ENCODE assay signal across 8 cellular contexts in genomic region chr9:15295761-15296405, GRCh38. TPM values are rescaled to one million over a fixed set of nuclear protein-coding genes. Genes with fewer than 3 reads are reported as not detected.
A peak's percentile ranks its signal among the peaks of the same experiment; 100 is the strongest.
DNase-seq lines count a peak whose midpoint lies in the region; ATAC-seq and TF ChIP-seq lines count a peak whose summit lies in the region.

No MANE protein-coding gene starts in this region.

- peak overlapping the region; percentile 11 for H3K27ac ChIP-seq in HUES48 (ENCODE audit: low read depth, low read length)

- no peak overlapping the region for H3K4me3 ChIP-seq in HUES48 (ENCODE audit: low read depth, low read length)

- ATAC-seq in Right ventricle myocardium inferior = peak; percentile 36
- peak; percentile 16 for ATAC-seq in activated naive CD8-positive, alpha-beta T cell treated with anti-CD3 and anti-CD28 coated beads, Interleukin-2, amount 50 U/mL, for 24 hours
- ATAC-seq in stimulated activated naive B cell treated with anti-CD40 and anti-IgM and Interleukin-4, amounts not matched to agents 10 μg/mL and 1 μg/mL and 100 μg/mL, for 72 hours (replicated peaks) = peak; percentile 66 to 74

- H3K9me3 Mint-ChIP-seq in activated naive CD8-positive, alpha-beta T cell treated with anti-CD3 and anti-CD28 coated beads, Interleukin-2, amount 50 U/mL, for 24 hours = peaks cover 10% of the 10 kb centered on the region
- no peaks in the 10 kb centered on the region for H3K9me3 Mint-ChIP-seq in immature natural killer cell
- peaks cover 11 to 12% of the 10 kb centered on the region in 2 donors for H3K9me3 Mint-ChIP-seq in stimulated activated naive B cell treated with anti-CD40 and anti-IgM and Interleukin-4, amounts not matched to agents 10 μg/mL and 1 μg/mL and 100 μg/mL, for 72 hours
- no peaks in the 10 kb centered on the region for H3K9me3 Mint-ChIP-seq in endothelial cell (ENCODE audit: unreplicated experiment)

- H3K27me3 Mint-ChIP-seq in activated naive CD8-positive, alpha-beta T cell treated with anti-CD3 and anti-CD28 coated beads, Interleukin-2, amount 50 U/mL, for 24 hours = no peaks in the 10 kb centered on the region
- H3K27me3 Mint-ChIP-seq in immature natural killer cell (ENCODE audit: low read depth in 3 of 3) (peaks cover 0 to 3% (median 0%) of the 10 kb centered on the region in 3 donors), endothelial cell (ENCODE audit: unreplicated experiment) (peaks cover 7% of the 10 kb centered on the region)
- H3K27me3 Mint-ChIP-seq in stimulated activated naive B cell treated with anti-CD40 and anti-IgM and Interleukin-4, amounts not matched to agents 10 μg/mL and 1 μg/mL and 100 μg/mL, for 72 hours = no peaks in the 10 kb centered on the region

- peak overlapping the region; percentile 96 for H3K27ac Mint-ChIP-seq in activated naive CD8-positive, alpha-beta T cell treated with anti-CD3 and anti-CD28 coated beads, Interleukin-2, amount 50 U/mL, for 24 hours
- H3K27ac Mint-ChIP-seq in immature natural killer cell (peak overlapping the region; percentile 94 to 99 (median 98)), endothelial cell (ENCODE audit: unreplicated experiment) (no peak overlapping the region)
- peak overlapping the region; percentile 88 for H3K27ac Mint-ChIP-seq in stimulated activated naive B cell treated with anti-CD40 and anti-IgM and Interleukin-4, amounts not matched to agents 10 μg/mL and 1 μg/mL and 100 μg/mL, for 72 hours

- DNase-seq in Right ventricle myocardium inferior (ENCODE audit: missing footprints) (no peak), cardiac septum (ENCODE audit: low spot score) (no peak), immature natural killer cell (peak; percentile 65 to 70 (median 66)), NCI-H446 treated with DMSO at 0.1 percent for 48 hours (lab: John Stamatoyannopoulos, UW) (no peak), endothelial cell (ENCODE audit: low spot score) (no peak)
- no peak for DNase-seq in activated naive CD8-positive, alpha-beta T cell treated with anti-CD3 and anti-CD28 coated beads, Interleukin-2, amount 50 U/mL, for 24 hours
- no peak for DNase-seq in stimulated activated naive B cell treated with anti-CD40 and anti-IgM and Interleukin-4, amounts not matched to agents 10 μg/mL and 1 μg/mL and 100 μg/mL, for 72 hours

- no peak overlapping the region for H3K9ac ChIP-seq in HUES48 (ENCODE audit: low read depth, low read length)

- H3K36me3 Mint-ChIP-seq in activated naive CD8-positive, alpha-beta T cell treated with anti-CD3 and anti-CD28 coated beads, Interleukin-2, amount 50 U/mL, for 24 hours (ENCODE audit: low read depth) = peaks cover 37% of the 10 kb centered on the region
- H3K36me3 Mint-ChIP-seq in immature natural killer cell = peaks cover 2 to 4% (median 4%) of the 10 kb centered on the region in 3 donors
- H3K36me3 Mint-ChIP-seq in stimulated activated naive B cell treated with anti-CD40 and anti-IgM and Interleukin-4, amounts not matched to agents 10 μg/mL and 1 μg/mL and 100 μg/mL, for 72 hours = peaks cover 9 to 18% of the 10 kb centered on the region in 2 donors
- H3K36me3 Mint-ChIP-seq in endothelial cell (ENCODE audit: low read depth, unreplicated experiment) = peaks cover 24% of the 10 kb centered on the region

- no peaks in the 10 kb centered on the region for H3K27me3 ChIP-seq in HUES48 (ENCODE audit: control insufficient read depth, insufficient read depth, low read length)

- peaks cover 24% of the 10 kb centered on the region for H3K4me1 ChIP-seq in HUES48 (ENCODE audit: control insufficient read depth, insufficient read depth, low read length)

- H3K4me3 Mint-ChIP-seq in activated naive CD8-positive, alpha-beta T cell treated with anti-CD3 and anti-CD28 coated beads, Interleukin-2, amount 50 U/mL, for 24 hours = peak overlapping the region; percentile 80
- H3K4me3 Mint-ChIP-seq in immature natural killer cell = peak overlapping the region; percentile 77 to 90 (median 83)
- peak overlapping the region; percentile 68 to 72 for H3K4me3 Mint-ChIP-seq in stimulated activated naive B cell treated with anti-CD40 and anti-IgM and Interleukin-4, amounts not matched to agents 10 μg/mL and 1 μg/mL and 100 μg/mL, for 72 hours
- no peak overlapping the region for H3K4me3 Mint-ChIP-seq in endothelial cell (ENCODE audit: unreplicated experiment)

- peaks cover 89% of the 10 kb centered on the region for H3K4me1 Mint-ChIP-seq in activated naive CD8-positive, alpha-beta T cell treated with anti-CD3 and anti-CD28 coated beads, Interleukin-2, amount 50 U/mL, for 24 hours
- peaks cover 88 to 89% of the 10 kb centered on the region in 2 donors for H3K4me1 Mint-ChIP-seq in immature natural killer cell
- peaks cover 31 to 60% of the 10 kb centered on the region in 2 donors for H3K4me1 Mint-ChIP-seq in stimulated activated naive B cell treated with anti-CD40 and anti-IgM and Interleukin-4, amounts not matched to agents 10 μg/mL and 1 μg/mL and 100 μg/mL, for 72 hours
- H3K4me1 Mint-ChIP-seq in endothelial cell (ENCODE audit: unreplicated experiment) = peaks cover 44% of the 10 kb centered on the region

- no peaks in the 10 kb centered on the region for H3K9me3 ChIP-seq in HUES48 (ENCODE audit: control insufficient read depth, insufficient read depth, low read length)

- TF ChIP-seq CTCF in endothelial cell (IDR thresholded peaks at IDR 0.05; ENCODE audit: unreplicated experiment) = no peak

- intact Hi-C loops in Right ventricle myocardium inferior (cut with DNase I) = loop anchor here (5.0 kb wide), 1 partner anchor 256 kb away; the partner anchor contains the start of gene CCDC171
- intact Hi-C loops in cardiac septum (cut with DNase I) = no loop called here

- no peaks in the 10 kb centered on the region for H3K36me3 ChIP-seq in HUES48 (ENCODE audit: control insufficient read depth, insufficient read depth, low read length)

RNA-seq across cellular contexts. Expression of gene TTC39B, which starts 11.1 kb away (rescaled TPM):
- total RNA-seq in Right ventricle myocardium inferior (1.9 TPM), cardiac septum (3.2 TPM), endothelial cell (ENCODE audit: unreplicated experiment) (10.3 TPM)
- 10 to 100 TPM in 1 of 3 donors, 1 to 10 TPM in 2; 3.8 to 10.4 (median 7.9) TPM for polyA plus RNA-seq in immature natural killer cell

Comparison
In these comparisons a context has a peak if more than half of its experiments do, and no peak if none do; other contexts are left out.
1. ATAC-seq: peak in every context shown above with its lines; median percentile 70 in stimulated activated naive B cell treated with anti-CD40 and anti-IgM and Interleukin-4, amounts not matched to agents 10 μg/mL and 1 μg/mL and 100 μg/mL, for 72 hours; 36 in Right ventricle myocardium inferior; 16 in activated naive CD8-positive, alpha-beta T cell treated with anti-CD3 and anti-CD28 coated beads, Interleukin-2, amount 50 U/mL, for 24 hours.
2. DNase-seq: peak in immature natural killer cell (3 of 3); none in Right ventricle myocardium inferior (single experiment), cardiac septum (single experiment), activated naive CD8-positive, alpha-beta T cell treated with anti-CD3 and anti-CD28 coated beads, Interleukin-2, amount 50 U/mL, for 24 hours (single experiment), stimulated activated naive B cell treated with anti-CD40 and anti-IgM and Interleukin-4, amounts not matched to agents 10 μg/mL and 1 μg/mL and 100 μg/mL, for 72 hours (single experiment), NCI-H446 treated with DMSO at 0.1 percent for 48 hours (single experiment) and endothelial cell (single experiment).